In genomic region chr4:168384437-168385141, GRCh38 we compare ENCODE assay signal across 2 cellular contexts.
TF ChIP-seq lines count a peak whose summit lies in the region.

No MANE protein-coding gene starts in this region.

TF ChIP-seq in IMR-90, 13 proteins besides CTCF, POLR2A, EP300 and RAD21:
- no peak for TF ChIP-seq RFX5 (IDR thresholded peaks at IDR 0.05; ENCODE audit: low read depth, low read length)
- no peak for TF ChIP-seq MXI1 (IDR thresholded peaks at IDR 0.05; ENCODE audit: borderline replicate concordance, low read depth, low read length)
- TF ChIP-seq CEBPB (IDR thresholded peaks at IDR 0.05; ENCODE audit: low read depth, low read length): no peak
- no peak for TF ChIP-seq MAZ (IDR thresholded peaks at IDR 0.05; ENCODE audit: borderline replicate concordance, low read depth, low read length)
- no peak for TF ChIP-seq FOS (IDR thresholded peaks at IDR 0.05; ENCODE audit: low read depth, low read length)
- no peak for TF ChIP-seq MAFK (IDR thresholded peaks at IDR 0.05; ENCODE audit: low read depth, low read length)
- TF ChIP-seq NFE2L2 (IDR thresholded peaks at IDR 0.05; ENCODE audit: low read depth, low read length): no peak
- TF ChIP-seq, protein P1, sequence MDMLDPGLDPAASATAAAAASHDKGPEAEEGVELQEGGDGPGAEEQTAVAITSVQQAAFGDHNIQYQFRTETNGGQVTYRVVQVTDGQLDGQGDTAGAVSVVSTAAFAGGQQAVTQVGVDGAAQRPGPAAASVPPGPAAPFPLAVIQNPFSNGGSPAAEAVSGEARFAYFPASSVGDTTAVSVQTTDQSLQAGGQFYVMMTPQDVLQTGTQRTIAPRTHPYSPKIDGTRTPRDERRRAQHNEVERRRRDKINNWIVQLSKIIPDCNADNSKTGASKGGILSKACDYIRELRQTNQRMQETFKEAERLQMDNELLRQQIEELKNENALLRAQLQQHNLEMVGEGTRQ (IDR thresholded peaks at IDR 0.05; ENCODE audit: low read depth, low read length): no peak
- TF ChIP-seq CHD1 (IDR thresholded peaks at IDR 0.05; ENCODE audit: low read depth, low read length): no peak
- TF ChIP-seq, protein P2, sequence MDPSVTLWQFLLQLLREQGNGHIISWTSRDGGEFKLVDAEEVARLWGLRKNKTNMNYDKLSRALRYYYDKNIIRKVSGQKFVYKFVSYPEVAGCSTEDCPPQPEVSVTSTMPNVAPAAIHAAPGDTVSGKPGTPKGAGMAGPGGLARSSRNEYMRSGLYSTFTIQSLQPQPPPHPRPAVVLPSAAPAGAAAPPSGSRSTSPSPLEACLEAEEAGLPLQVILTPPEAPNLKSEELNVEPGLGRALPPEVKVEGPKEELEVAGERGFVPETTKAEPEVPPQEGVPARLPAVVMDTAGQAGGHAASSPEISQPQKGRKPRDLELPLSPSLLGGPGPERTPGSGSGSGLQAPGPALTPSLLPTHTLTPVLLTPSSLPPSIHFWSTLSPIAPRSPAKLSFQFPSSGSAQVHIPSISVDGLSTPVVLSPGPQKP (IDR thresholded peaks at IDR 0.05; ENCODE audit: borderline replicate concordance, low read depth, low read length): no peak
- no peak for TF ChIP-seq RCOR1 (IDR thresholded peaks at IDR 0.05; ENCODE audit: insufficient replicate concordance, low read length)
- no peak for TF ChIP-seq SMC3 (IDR thresholded peaks at IDR 0.05; ENCODE audit: low read depth, low read length)
- TF ChIP-seq BHLHE40 (IDR thresholded peaks at IDR 0.05; ENCODE audit: low read depth, low read length): no peak

TF ChIP-seq in K562, 482 proteins besides CTCF, POLR2A, EP300 and RAD21 (continues in another document):
- TF ChIP-seq ADNP (tag; IDR thresholded peaks at IDR 0.05): 0 out of 2 replicates have a peak, but pooled peaks have one; percentile 57
- peak; percentile 61 for TF ChIP-seq MTA2 (IDR thresholded peaks at IDR 0.05; ENCODE audit: low read depth)
- TF ChIP-seq DPF2 (IDR thresholded peaks at IDR 0.05): peak; percentile 61; the same call in 1 of the 2 replicates
- TF ChIP-seq RCOR1 (IDR thresholded peaks at IDR 0.05; ENCODE audit: borderline replicate concordance in 1 of 2, low read depth in 2 of 2, low read length in 2 of 2): peak in 1 of 2 experiments; percentile 62; a peak in 2 of 4 replicates
- 0 out of 4 replicates have a peak, but pooled peaks of 1 of the 2 experiments have one; percentile 48 for TF ChIP-seq TEAD1 (CRISPR knock-in tag; IDR thresholded peaks at IDR 0.05)
- no peak for TF ChIP-seq NFE2 (IDR thresholded peaks at IDR 0.05; ENCODE audit: low read depth)
- no peak for TF ChIP-seq EZH2 (IDR thresholded peaks at IDR 0.05; ENCODE audit: borderline replicate concordance, low read depth, low read length)
- peak; percentile 72 for TF ChIP-seq NCOR1 (IDR thresholded peaks at IDR 0.05)
- TF ChIP-seq FOXA3 (CRISPR knock-in tag; conservative IDR thresholded peaks at IDR 0.05 in 1 of 2, IDR thresholded peaks at IDR 0.05 in 1 of 2): peak in 1 of 2 experiments; percentile 63; a peak in 2 of 4 replicates
- TF ChIP-seq KDM2B (CRISPR knock-in tag; IDR thresholded peaks at IDR 0.05): no peak
- no peak for TF ChIP-seq XRCC4 (IDR thresholded peaks at IDR 0.05; ENCODE audit: extremely low read depth, insufficient read depth, insufficient read length)
- TF ChIP-seq, protein P3, sequence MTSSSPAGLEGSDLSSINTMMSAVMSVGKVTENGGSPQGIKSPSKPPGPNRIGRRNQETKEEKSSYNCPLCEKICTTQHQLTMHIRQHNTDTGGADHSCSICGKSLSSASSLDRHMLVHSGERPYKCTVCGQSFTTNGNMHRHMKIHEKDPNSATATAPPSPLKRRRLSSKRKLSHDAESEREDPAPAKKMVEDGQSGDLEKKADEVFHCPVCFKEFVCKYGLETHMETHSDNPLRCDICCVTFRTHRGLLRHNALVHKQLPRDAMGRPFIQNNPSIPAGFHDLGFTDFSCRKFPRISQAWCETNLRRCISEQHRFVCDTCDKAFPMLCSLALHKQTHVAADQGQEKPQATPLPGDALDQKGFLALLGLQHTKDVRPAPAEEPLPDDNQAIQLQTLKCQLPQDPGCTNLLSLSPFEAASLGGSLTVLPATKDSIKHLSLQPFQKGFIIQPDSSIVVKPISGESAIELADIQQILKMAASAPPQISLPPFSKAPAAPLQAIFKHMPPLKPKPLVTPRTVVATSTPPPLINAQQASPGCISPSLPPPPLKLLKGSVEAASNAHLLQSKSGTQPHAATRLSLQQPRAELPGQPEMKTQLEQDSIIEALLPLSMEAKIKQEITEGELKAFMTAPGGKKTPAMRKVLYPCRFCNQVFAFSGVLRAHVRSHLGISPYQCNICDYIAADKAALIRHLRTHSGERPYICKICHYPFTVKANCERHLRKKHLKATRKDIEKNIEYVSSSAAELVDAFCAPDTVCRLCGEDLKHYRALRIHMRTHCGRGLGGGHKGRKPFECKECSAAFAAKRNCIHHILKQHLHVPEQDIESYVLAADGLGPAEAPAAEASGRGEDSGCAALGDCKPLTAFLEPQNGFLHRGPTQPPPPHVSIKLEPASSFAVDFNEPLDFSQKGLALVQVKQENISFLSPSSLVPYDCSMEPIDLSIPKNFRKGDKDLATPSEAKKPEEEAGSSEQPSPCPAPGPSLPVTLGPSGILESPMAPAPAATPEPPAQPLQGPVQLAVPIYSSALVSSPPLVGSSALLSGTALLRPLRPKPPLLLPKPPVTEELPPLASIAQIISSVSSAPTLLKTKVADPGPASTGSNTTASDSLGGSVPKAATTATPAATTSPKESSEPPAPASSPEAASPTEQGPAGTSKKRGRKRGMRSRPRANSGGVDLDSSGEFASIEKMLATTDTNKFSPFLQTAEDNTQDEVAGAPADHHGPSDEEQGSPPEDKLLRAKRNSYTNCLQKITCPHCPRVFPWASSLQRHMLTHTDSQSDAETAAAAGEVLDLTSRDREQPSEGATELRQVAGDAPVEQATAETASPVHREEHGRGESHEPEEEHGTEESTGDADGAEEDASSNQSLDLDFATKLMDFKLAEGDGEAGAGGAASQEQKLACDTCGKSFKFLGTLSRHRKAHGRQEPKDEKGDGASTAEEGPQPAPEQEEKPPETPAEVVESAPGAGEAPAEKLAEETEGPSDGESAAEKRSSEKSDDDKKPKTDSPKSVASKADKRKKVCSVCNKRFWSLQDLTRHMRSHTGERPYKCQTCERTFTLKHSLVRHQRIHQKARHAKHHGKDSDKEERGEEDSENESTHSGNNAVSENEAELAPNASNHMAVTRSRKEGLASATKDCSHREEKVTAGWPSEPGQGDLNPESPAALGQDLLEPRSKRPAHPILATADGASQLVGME (CRISPR knock-in tag; IDR thresholded peaks at IDR 0.05): no peak
- TF ChIP-seq, protein P4, sequence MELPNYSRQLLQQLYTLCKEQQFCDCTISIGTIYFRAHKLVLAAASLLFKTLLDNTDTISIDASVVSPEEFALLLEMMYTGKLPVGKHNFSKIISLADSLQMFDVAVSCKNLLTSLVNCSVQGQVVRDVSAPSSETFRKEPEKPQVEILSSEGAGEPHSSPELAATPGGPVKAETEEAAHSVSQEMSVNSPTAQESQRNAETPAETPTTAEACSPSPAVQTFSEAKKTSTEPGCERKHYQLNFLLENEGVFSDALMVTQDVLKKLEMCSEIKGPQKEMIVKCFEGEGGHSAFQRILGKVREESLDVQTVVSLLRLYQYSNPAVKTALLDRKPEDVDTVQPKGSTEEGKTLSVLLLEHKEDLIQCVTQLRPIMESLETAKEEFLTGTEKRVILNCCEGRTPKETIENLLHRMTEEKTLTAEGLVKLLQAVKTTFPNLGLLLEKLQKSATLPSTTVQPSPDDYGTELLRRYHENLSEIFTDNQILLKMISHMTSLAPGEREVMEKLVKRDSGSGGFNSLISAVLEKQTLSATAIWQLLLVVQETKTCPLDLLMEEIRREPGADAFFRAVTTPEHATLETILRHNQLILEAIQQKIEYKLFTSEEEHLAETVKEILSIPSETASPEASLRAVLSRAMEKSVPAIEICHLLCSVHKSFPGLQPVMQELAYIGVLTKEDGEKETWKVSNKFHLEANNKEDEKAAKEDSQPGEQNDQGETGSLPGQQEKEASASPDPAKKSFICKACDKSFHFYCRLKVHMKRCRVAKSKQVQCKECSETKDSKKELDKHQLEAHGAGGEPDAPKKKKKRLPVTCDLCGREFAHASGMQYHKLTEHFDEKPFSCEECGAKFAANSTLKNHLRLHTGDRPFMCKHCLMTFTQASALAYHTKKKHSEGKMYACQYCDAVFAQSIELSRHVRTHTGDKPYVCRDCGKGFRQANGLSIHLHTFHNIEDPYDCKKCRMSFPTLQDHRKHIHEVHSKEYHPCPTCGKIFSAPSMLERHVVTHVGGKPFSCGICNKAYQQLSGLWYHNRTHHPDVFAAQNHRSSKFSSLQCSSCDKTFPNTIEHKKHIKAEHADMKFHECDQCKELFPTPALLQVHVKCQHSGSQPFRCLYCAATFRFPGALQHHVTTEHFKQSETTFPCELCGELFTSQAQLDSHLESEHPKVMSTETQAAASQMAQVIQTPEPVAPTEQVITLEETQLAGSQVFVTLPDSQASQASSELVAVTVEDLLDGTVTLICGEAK (IDR thresholded peaks at IDR 0.05): no peak
- TF ChIP-seq, protein P4 (CRISPR knock-in tag; IDR thresholded peaks at IDR 0.05): no peak
- TF ChIP-seq KAT8 (IDR thresholded peaks at IDR 0.05; ENCODE audit: low read depth): no peak
- TF ChIP-seq, protein P5, sequence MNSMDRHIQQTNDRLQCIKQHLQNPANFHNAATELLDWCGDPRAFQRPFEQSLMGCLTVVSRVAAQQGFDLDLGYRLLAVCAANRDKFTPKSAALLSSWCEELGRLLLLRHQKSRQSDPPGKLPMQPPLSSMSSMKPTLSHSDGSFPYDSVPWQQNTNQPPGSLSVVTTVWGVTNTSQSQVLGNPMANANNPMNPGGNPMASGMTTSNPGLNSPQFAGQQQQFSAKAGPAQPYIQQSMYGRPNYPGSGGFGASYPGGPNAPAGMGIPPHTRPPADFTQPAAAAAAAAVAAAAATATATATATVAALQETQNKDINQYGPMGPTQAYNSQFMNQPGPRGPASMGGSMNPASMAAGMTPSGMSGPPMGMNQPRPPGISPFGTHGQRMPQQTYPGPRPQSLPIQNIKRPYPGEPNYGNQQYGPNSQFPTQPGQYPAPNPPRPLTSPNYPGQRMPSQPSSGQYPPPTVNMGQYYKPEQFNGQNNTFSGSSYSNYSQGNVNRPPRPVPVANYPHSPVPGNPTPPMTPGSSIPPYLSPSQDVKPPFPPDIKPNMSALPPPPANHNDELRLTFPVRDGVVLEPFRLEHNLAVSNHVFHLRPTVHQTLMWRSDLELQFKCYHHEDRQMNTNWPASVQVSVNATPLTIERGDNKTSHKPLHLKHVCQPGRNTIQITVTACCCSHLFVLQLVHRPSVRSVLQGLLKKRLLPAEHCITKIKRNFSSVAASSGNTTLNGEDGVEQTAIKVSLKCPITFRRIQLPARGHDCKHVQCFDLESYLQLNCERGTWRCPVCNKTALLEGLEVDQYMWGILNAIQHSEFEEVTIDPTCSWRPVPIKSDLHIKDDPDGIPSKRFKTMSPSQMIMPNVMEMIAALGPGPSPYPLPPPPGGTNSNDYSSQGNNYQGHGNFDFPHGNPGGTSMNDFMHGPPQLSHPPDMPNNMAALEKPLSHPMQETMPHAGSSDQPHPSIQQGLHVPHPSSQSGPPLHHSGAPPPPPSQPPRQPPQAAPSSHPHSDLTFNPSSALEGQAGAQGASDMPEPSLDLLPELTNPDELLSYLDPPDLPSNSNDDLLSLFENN (IDR thresholded peaks at IDR 0.05; ENCODE audit: low read depth in 2 of 2, low read length in 2 of 2): 0 out of 4 replicates have a peak, but pooled peaks of 1 of the 2 experiments have one; percentile 44
- TF ChIP-seq CEBPB (tag; IDR thresholded peaks at IDR 0.05): peak; percentile 15; the same call in 1 of the 2 replicates
- TF ChIP-seq CBFA2T2 (conservative IDR thresholded peaks at IDR 0.05): peak; percentile 79
- TF ChIP-seq FOSL1 (tag; conservative IDR thresholded peaks at IDR 0.05): peak; percentile 98
- TF ChIP-seq SMARCA4 (IDR thresholded peaks at IDR 0.05): peak; percentile 73; the same call in 1 of the 2 replicates
- no peak for TF ChIP-seq NR2C1 (IDR thresholded peaks at IDR 0.05)
- TF ChIP-seq NR2C1 (tag; IDR thresholded peaks at IDR 0.05): peak; percentile 59
- TF ChIP-seq TEAD4 (IDR thresholded peaks at IDR 0.05; ENCODE audit: low read length): peak; percentile 81
- no peak for TF ChIP-seq TEAD4 (CRISPR knock-in tag; IDR thresholded peaks at IDR 0.05; ENCODE audit: borderline replicate concordance)
- TF ChIP-seq, protein P6, sequence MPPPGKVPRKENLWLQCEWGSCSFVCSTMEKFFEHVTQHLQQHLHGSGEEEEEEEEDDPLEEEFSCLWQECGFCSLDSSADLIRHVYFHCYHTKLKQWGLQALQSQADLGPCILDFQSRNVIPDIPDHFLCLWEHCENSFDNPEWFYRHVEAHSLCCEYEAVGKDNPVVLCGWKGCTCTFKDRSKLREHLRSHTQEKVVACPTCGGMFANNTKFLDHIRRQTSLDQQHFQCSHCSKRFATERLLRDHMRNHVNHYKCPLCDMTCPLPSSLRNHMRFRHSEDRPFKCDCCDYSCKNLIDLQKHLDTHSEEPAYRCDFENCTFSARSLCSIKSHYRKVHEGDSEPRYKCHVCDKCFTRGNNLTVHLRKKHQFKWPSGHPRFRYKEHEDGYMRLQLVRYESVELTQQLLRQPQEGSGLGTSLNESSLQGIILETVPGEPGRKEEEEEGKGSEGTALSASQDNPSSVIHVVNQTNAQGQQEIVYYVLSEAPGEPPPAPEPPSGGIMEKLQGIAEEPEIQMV (tag; conservative IDR thresholded peaks at IDR 0.05; ENCODE audit: low read depth): no peak
- TF ChIP-seq ZNF175 (CRISPR knock-in tag; IDR thresholded peaks at IDR 0.05; ENCODE audit: low read depth): peak; percentile 82
